ENCODE assay signal across 12 cellular contexts in the genomic region with DNA sequence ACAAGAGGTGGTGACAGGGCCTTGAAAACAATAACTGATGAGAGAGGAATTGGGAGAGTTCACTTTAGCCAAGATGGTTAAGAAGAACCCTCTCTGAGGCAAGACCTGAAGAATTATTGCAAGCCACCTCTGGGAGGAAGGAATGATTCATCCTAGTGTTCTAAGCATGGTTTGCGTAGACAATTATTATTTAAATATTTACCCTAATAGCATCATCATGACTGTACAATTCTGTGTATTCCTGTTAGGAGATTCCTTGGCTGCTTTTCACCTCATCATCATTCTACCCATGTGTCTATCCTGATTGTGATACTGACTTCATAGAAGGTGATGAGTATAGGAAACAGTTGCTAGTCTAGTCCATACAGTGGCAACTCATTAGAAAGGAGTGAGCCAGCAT.
A peak's percentile ranks its signal among the peaks of the same experiment; 100 is the strongest.
DNase-seq lines count a peak whose midpoint lies in the region; ATAC-seq, FAIRE-seq and TF ChIP-seq lines count a peak whose summit lies in the region.
"Had no signal": no experiment of that assay in that cellular context is flagged by ENCODE, and none has a peak within 500 bp of the region (broad histone marks: within the 10 kb centered on the region; RNA-seq: fewer than 3 reads in every experiment).

No MANE protein-coding gene starts in this region.

- H2AFZ ChIP-seq in endothelial cell of umbilical vein (ENCODE audit: low read depth, low read length) = no peak overlapping the region
- H2AFZ ChIP-seq: neural progenitor cell had no signal

- peak overlapping the region; percentile 46 for H3K4me2 ChIP-seq in endothelial cell of umbilical vein (ENCODE audit: insufficient read depth, low read length)
- H3K4me2 ChIP-seq: neural progenitor cell had no signal

- no peaks in the 10 kb centered on the region for H3K9me3 ChIP-seq in Panc1 (ENCODE audit: control insufficient read depth, insufficient read depth, low read depth, low read length)
- no peaks in the 10 kb centered on the region for H3K9me3 ChIP-seq in endothelial cell of umbilical vein (replicated peaks; ENCODE audit: control insufficient read depth, insufficient read depth, low read length)

- H3K27ac ChIP-seq in Panc1 (ENCODE audit: low read length) (no peak overlapping the region), endothelial cell of umbilical vein (ENCODE audit: insufficient read depth, low read depth, low read length) (peak overlapping the region; percentile 85)
- H3K27ac ChIP-seq: cardiac muscle cell, neural progenitor cell had no signal

- TF ChIP-seq POLR2A in endothelial cell of umbilical vein (IDR thresholded peaks at IDR 0.05; ENCODE audit: low read depth, low read length) = no peak

- H3K27me3 ChIP-seq in Panc1 (ENCODE audit: control insufficient read depth, insufficient read depth, low read length) (no peaks in the 10 kb centered on the region), endothelial cell of umbilical vein (ENCODE audit: control insufficient read depth in 2 of 2, insufficient read depth in 2 of 2, low read length in 2 of 2) (no peaks in the 10 kb centered on the region)
- H3K27me3 ChIP-seq: cardiac muscle cell, neural progenitor cell had no signal

- H3K4me1 ChIP-seq in Panc1 (ENCODE audit: control insufficient read depth, insufficient read depth, low read length) (0 out of 2 replicates have a peak, but pooled peaks cover 4% of the 10 kb centered on the region), endothelial cell of umbilical vein (ENCODE audit: control insufficient read depth, extremely low read depth, insufficient read depth, low read length) (peaks cover 24% of the 10 kb centered on the region)

- POLR2A ChIA-PET in Panc1 (lab: Charles Lee) = no interaction called here
- POLR2A ChIA-PET in endothelial cell of umbilical vein (lab: Charles Lee) = no interaction called here

- peak; percentile 88 for FAIRE-seq in endothelial cell of umbilical vein (lab: Jason Lieb, UNC)

- peaks cover 1% of the 10 kb centered on the region for H3K79me2 ChIP-seq in endothelial cell of umbilical vein (ENCODE audit: control insufficient read depth, insufficient read depth, low read length)

- H3K4me3 ChIP-seq in Panc1 (ENCODE audit: low read depth in 2 of 2, low read length in 2 of 2) (no peak overlapping the region), endothelial cell of umbilical vein (replicated peaks in 1 of 3; ENCODE audit: insufficient read depth in 1 of 3, low read depth in 1 of 3, low read length in 3 of 3) (no peak overlapping the region)
- H3K4me3 ChIP-seq: cardiac muscle cell, neural progenitor cell had no signal

- intact Hi-C loops in Panc1 (cut with micrococcal nuclease; ENCODE audit: unreplicated experiment) (no loop called here), endothelial cell of umbilical vein (cut with micrococcal nuclease) (loop anchor here (1.0 to 2.0 kb wide), 3 partner anchors 23 to 58 kb away; no protein-coding TSS in a partner anchor)

- no peaks in the 10 kb centered on the region for H4K20me1 ChIP-seq in endothelial cell of umbilical vein (replicated peaks; ENCODE audit: control insufficient read depth, extremely low read depth, insufficient read depth, low read length)

- peak overlapping the region; percentile 39 for H3K9ac ChIP-seq in endothelial cell of umbilical vein (replicated peaks; ENCODE audit: extremely low read depth, insufficient read depth, low read length)
- H3K9ac ChIP-seq: neural progenitor cell had no signal

- H3K36me3 ChIP-seq in Panc1 (ENCODE audit: control insufficient read depth, insufficient read depth, low read length) (no peaks in the 10 kb centered on the region), endothelial cell of umbilical vein (ENCODE audit: control insufficient read depth in 2 of 2, extremely low read depth in 1 of 2, insufficient read depth in 2 of 2, low read length in 2 of 2) (no peaks in the 10 kb centered on the region)
- H3K36me3 ChIP-seq: cardiac muscle cell, neural progenitor cell had no signal

- in situ Hi-C loops in Panc1 (cut with HindIII; ENCODE audit: low pct_unique_long_range_greater_than_20kb, low sequenced_read_pairs) = no loop called here

- TF ChIP-seq CTCF in Panc1 (IDR thresholded peaks at IDR 0.05) (no peak), endothelial cell of umbilical vein (IDR thresholded peaks at IDR 0.05; ENCODE audit: extremely low read depth in 1 of 2, insufficient read depth in 1 of 2, low read depth in 1 of 2, low read length in 2 of 2) (no peak)

- DNase-seq in DMS53 (lab: John Stamatoyannopoulos, UW) = peak; percentile 63
- DNase-seq in Panc1 (ENCODE audit: low read depth, low spot score) = peak; percentile 94
- DNase-seq in endothelial cell of umbilical vein (ENCODE audit: low read depth, low spot score) = peak; percentile 82
- peak; percentile 31 for DNase-seq in myocyte (ENCODE audit: low read depth)
- no peak for DNase-seq in NK-92 treated with Interleukin-12 subunit alpha and Interleukin-12 subunit beta, amount 100 ng/mL, for 24 hours (lab: John Stamatoyannopoulos, UW)
- no peak for DNase-seq in stimulated activated naive CD4-positive, alpha-beta T cell treated with Interleukin-2 at 50 U/mL for 16 hours (lab: John Stamatoyannopoulos, UW)
- no peak for DNase-seq in SKM-1 treated with dmso at 0.1 percent for 144 hours (lab: John Stamatoyannopoulos, UW; ENCODE audit: unreplicated experiment)
- DNase-seq: foreskin melanocyte had no signal

- no peaks in the 10 kb centered on the region for H3K9me1 ChIP-seq in endothelial cell of umbilical vein (replicated peaks; ENCODE audit: control insufficient read depth, extremely low read depth, insufficient read depth, low read length)

- dilution Hi-C loops in endothelial cell of umbilical vein (cut with MboI; ENCODE audit: extremely low pct_ligation_motif_present, low sequenced_read_pairs) = no loop called here

- ATAC-seq in Panc1 = peak; percentile 53
- no peak for ATAC-seq in HG02678 (IDR thresholded peaks at IDR 0.05; ENCODE audit: unreplicated experiment)
- ATAC-seq: left lobe of liver had no signal

- BruUV-seq in Panc1 (replicated peaks; lab: Mats Ljungman, UMichigan) = no TSS peak
- no TSS peak for BruUV-seq in endothelial cell of umbilical vein (replicated peaks; lab: Mats Ljungman, UMichigan)

- CTCF ChIA-PET in Panc1 (lab: Charles Lee) = no interaction called here
- CTCF ChIA-PET in endothelial cell of umbilical vein (lab: Charles Lee) = no interaction called here

TF ChIP-seq in endothelial cell of umbilical vein, 7 proteins besides CTCF, POLR2A, EP300 and RAD21:
- TF ChIP-seq, protein P1, sequence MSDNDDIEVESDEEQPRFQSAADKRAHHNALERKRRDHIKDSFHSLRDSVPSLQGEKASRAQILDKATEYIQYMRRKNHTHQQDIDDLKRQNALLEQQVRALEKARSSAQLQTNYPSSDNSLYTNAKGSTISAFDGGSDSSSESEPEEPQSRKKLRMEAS (IDR thresholded peaks at IDR 0.05; ENCODE audit: insufficient read depth, insufficient read length) = no peak
- no peak for TF ChIP-seq MYC (IDR thresholded peaks at IDR 0.05; ENCODE audit: low read depth, low read length)
- TF ChIP-seq EZH2 (IDR thresholded peaks at IDR 0.05; ENCODE audit: borderline replicate concordance, low read depth, low read length, severe bottlenecking) = no peak
- TF ChIP-seq JUN (IDR thresholded peaks at IDR 0.05; ENCODE audit: borderline replicate concordance, insufficient read depth, insufficient read length, low read depth) = peak; percentile 72
- peak; percentile 47 for TF ChIP-seq GATA2 (IDR thresholded peaks at IDR 0.05; ENCODE audit: insufficient read depth, insufficient read length, low read depth, low read length)
- TF ChIP-seq POLR2AphosphoS5 (IDR thresholded peaks at IDR 0.05; ENCODE audit: insufficient read depth, low read depth, low read length) = peak; percentile 51
- TF ChIP-seq FOS (IDR thresholded peaks at IDR 0.05; ENCODE audit: borderline replicate concordance, insufficient read depth, low read length) = peak; percentile 95

Comparison
In these comparisons a context has a peak if more than half of its experiments do, and no peak if none do; other contexts are left out.
1. DNase-seq: peak in DMS53 (single experiment), Panc1 (single experiment), endothelial cell of umbilical vein (single experiment) and myocyte (single experiment); none in NK-92 treated with Interleukin-12 subunit alpha and Interleukin-12 subunit beta, amount 100 ng/mL, for 24 hours (single experiment), stimulated activated naive CD4-positive, alpha-beta T cell treated with Interleukin-2 at 50 U/mL for 16 hours (single experiment) and SKM-1 treated with dmso at 0.1 percent for 144 hours (single experiment).